Comparison of ENCODE assay signal across 1 cellular context in genomic region chr10:129959544-129960492, GRCh38.
TF ChIP-seq lines count a peak whose summit lies in the region.

No MANE protein-coding gene starts in this region.

TF ChIP-seq in SK-N-SH, 30 proteins besides CTCF, POLR2A, EP300 and RAD21 (continued from another document):
- TF ChIP-seq, protein P1, sequence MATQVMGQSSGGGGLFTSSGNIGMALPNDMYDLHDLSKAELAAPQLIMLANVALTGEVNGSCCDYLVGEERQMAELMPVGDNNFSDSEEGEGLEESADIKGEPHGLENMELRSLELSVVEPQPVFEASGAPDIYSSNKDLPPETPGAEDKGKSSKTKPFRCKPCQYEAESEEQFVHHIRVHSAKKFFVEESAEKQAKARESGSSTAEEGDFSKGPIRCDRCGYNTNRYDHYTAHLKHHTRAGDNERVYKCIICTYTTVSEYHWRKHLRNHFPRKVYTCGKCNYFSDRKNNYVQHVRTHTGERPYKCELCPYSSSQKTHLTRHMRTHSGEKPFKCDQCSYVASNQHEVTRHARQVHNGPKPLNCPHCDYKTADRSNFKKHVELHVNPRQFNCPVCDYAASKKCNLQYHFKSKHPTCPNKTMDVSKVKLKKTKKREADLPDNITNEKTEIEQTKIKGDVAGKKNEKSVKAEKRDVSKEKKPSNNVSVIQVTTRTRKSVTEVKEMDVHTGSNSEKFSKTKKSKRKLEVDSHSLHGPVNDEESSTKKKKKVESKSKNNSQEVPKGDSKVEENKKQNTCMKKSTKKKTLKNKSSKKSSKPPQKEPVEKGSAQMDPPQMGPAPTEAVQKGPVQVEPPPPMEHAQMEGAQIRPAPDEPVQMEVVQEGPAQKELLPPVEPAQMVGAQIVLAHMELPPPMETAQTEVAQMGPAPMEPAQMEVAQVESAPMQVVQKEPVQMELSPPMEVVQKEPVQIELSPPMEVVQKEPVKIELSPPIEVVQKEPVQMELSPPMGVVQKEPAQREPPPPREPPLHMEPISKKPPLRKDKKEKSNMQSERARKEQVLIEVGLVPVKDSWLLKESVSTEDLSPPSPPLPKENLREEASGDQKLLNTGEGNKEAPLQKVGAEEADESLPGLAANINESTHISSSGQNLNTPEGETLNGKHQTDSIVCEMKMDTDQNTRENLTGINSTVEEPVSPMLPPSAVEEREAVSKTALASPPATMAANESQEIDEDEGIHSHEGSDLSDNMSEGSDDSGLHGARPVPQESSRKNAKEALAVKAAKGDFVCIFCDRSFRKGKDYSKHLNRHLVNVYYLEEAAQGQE (IDR thresholded peaks at IDR 0.05; ENCODE audit: low read depth, low read length): no peak
- no peak for TF ChIP-seq MXI1 (IDR thresholded peaks at IDR 0.05; ENCODE audit: low read depth, low read length)
- TF ChIP-seq YY1 (IDR thresholded peaks at IDR 0.05; ENCODE audit: low read depth): no peak
- no peak for TF ChIP-seq NFIC (IDR thresholded peaks at IDR 0.05; ENCODE audit: borderline replicate concordance)
- TF ChIP-seq MEF2A (IDR thresholded peaks at IDR 0.05; ENCODE audit: borderline replicate concordance, low read depth): no peak
- TF ChIP-seq FOXM1 (IDR thresholded peaks at IDR 0.05; ENCODE audit: low read depth): no peak
- TF ChIP-seq, protein P2, sequence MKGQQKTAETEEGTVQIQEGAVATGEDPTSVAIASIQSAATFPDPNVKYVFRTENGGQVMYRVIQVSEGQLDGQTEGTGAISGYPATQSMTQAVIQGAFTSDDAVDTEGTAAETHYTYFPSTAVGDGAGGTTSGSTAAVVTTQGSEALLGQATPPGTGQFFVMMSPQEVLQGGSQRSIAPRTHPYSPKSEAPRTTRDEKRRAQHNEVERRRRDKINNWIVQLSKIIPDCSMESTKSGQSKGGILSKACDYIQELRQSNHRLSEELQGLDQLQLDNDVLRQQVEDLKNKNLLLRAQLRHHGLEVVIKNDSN (IDR thresholded peaks at IDR 0.05; ENCODE audit: borderline replicate concordance, low read depth): no peak
